ENCODE assay signal across 19 cellular contexts in the genomic region with DNA sequence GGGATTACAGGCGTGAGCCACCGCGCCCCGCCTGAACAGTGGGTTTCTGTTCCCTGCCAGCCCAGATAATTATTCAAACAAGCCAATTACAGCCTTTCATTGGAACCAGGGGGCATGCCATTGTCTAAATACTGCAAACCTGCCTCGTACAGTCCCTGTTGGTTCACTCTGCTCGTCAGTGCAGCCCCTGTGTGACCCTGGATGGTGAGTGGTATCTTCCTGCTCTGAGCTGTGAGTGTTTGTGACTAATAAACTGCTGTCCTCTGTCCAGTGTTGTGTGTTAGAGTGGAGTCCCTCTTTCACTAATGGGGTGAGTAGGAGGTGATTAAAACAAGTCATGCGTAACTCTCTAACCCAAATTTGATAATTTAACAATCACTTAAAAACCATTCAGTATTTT.
"Had no signal": no experiment of that assay in that cellular context is flagged by ENCODE, and none has a peak within 500 bp of the region (broad histone marks: within the 10 kb centered on the region; RNA-seq: fewer than 3 reads in every experiment).

No MANE protein-coding gene starts in this region.

- H3K4me3 ChIP-seq: dorsolateral prefrontal cortex, hepatocyte, ovary, right lobe of liver, tibial nerve, upper lobe of right lung, vagina had no signal

- ATAC-seq: left colon; left ventricle myocardium superior; naive thymus-derived CD4-positive, alpha-beta T cell; right lobe of liver; stimulated activated memory B cell treated with anti-CD40 and anti-IgM and Interleukin-4, amounts not matched to agents 10 μg/mL and 1 μg/mL and 100 μg/mL, for 72 hours; upper lobe of right lung had no signal

- H2AFZ ChIP-seq: hepatocyte had no signal

- H3K27ac ChIP-seq: dorsolateral prefrontal cortex, hepatocyte, ovary, right lobe of liver, tibial nerve, upper lobe of right lung, vagina had no signal

- H3K4me1 ChIP-seq: right lobe of liver, tibial nerve, upper lobe of right lung, vagina had no signal

- H3K27me3 ChIP-seq: hepatocyte, ovary, right lobe of liver, tibial nerve, vagina had no signal

- H3K9me3 ChIP-seq: ovary, right lobe of liver, tibial nerve, upper lobe of right lung, vagina had no signal

- DNase-seq: cortex of kidney; dorsolateral prefrontal cortex; effector CD8-positive, alpha-beta T cell; foreskin melanocyte; head of caudate nucleus; left colon; left ventricle myocardium superior; naive thymus-derived CD4-positive, alpha-beta T cell; nephron progenitor cell; nucleus accumbens; ovary; right lobe of liver; stimulated activated CD4-positive, alpha-beta T cell treated with anti-CD3 and anti-CD28 coated beads, Interleukin-4, amount 100 ng/mL, for 1 hour; stimulated activated CD8-positive, alpha-beta memory T cell treated with anti-CD3 and anti-CD28 coated beads, Interleukin-4, amount 100 ng/mL, for 48 hours; upper lobe of right lung had no signal

- H3K4me2 ChIP-seq: hepatocyte had no signal

- H3K79me2 ChIP-seq: hepatocyte had no signal

- H3K36me3 ChIP-seq: ovary, right lobe of liver, tibial nerve, upper lobe of right lung, vagina had no signal
